ENCODE assay signal across 8 cellular contexts in genomic region chr4:101791189-101791572, GRCh38. TPM values are rescaled to one million over a fixed set of nuclear protein-coding genes. Genes with fewer than 3 reads are reported as not detected.
DNase-seq lines count a peak whose midpoint lies in the region; ATAC-seq and TF ChIP-seq lines count a peak whose summit lies in the region.

No MANE protein-coding gene starts in this region.

- no peak for DNase-seq in AG10803 (ENCODE audit: low read depth)
- DNase-seq in choroid plexus epithelial cell (ENCODE audit: low read depth), result peak; percentile 3
- peak in 1 of 10 donors; percentile 6 for DNase-seq in naive thymus-derived CD8-positive, alpha-beta T cell
- no peak for DNase-seq in RKO (ENCODE audit: low spot score)
- DNase-seq in stimulated activated CD4-positive, alpha-beta T cell treated with anti-CD3 and anti-CD28 coated beads, Interleukin-1b, Interleukin-23, amount 100 ng/mL, for 48 hours, result no peak

- peaks cover 0 to 6% (median 3%) of the 10 kb centered on the region in 3 donors for H3K9me3 Mint-ChIP-seq in IgD-negative memory B cell
- peaks cover 0 to 9% (median 4%) of the 10 kb centered on the region in 9 donors for H3K9me3 Mint-ChIP-seq in naive thymus-derived CD8-positive, alpha-beta T cell

- H3K4me1 Mint-ChIP-seq in IgD-negative memory B cell, result peaks cover 28 to 37% (median 34%) of the 10 kb centered on the region in 3 donors
- H3K4me1 Mint-ChIP-seq in naive thymus-derived CD8-positive, alpha-beta T cell, result peaks cover 2 to 28% (median 8%) of the 10 kb centered on the region in 4 donors

- H3K27me3 Mint-ChIP-seq in IgD-negative memory B cell, result no peaks in the 10 kb centered on the region
- H3K27me3 Mint-ChIP-seq in naive thymus-derived CD8-positive, alpha-beta T cell, result peaks cover 9 to 56% (median 18%) of the 10 kb centered on the region in 5 donors

- H3K4me3 Mint-ChIP-seq in IgD-negative memory B cell, result peak overlapping the region; percentile 87 to 99 (median 95)
- H3K4me3 Mint-ChIP-seq in naive thymus-derived CD8-positive, alpha-beta T cell, result peak overlapping the region; percentile 67 to 89 (median 82)

- POLR2A ChIA-PET in naive thymus-derived CD8-positive, alpha-beta T cell (lab: Charles Lee), result no interaction called here

- TF ChIP-seq CTCF in AG10803 (conservative IDR thresholded peaks at IDR 0.05; ENCODE audit: low read length) (no peak), choroid plexus epithelial cell (conservative IDR thresholded peaks at IDR 0.05; ENCODE audit: low read depth, low read length) (no peak)

- peak overlapping the region; percentile 27 to 98 (median 87) for H3K27ac Mint-ChIP-seq in IgD-negative memory B cell
- H3K27ac Mint-ChIP-seq in naive thymus-derived CD8-positive, alpha-beta T cell, result peak overlapping the region in 4 of 10 donors; percentile 20 to 67 (median 34)

- H3K4me3 ChIP-seq in AG10803 (ENCODE audit: low read length) (peak overlapping the region; percentile 47), choroid plexus epithelial cell (ENCODE audit: low read depth, low read length) (peak overlapping the region; percentile 67)

- ATAC-seq in GM18909 (IDR thresholded peaks at IDR 0.05; ENCODE audit: poor library complexity, unreplicated experiment), result peak; percentile 4
- ATAC-seq in naive thymus-derived CD8-positive, alpha-beta T cell, result peak in 1 of 2 donors; percentile 11
- ATAC-seq in GM21515 (IDR thresholded peaks at IDR 0.05; ENCODE audit: unreplicated experiment), result no peak

- peaks cover 24% of the 10 kb centered on the region for H3K36me3 Mint-ChIP-seq in IgD-negative memory B cell
- H3K36me3 Mint-ChIP-seq in naive thymus-derived CD8-positive, alpha-beta T cell, result peaks cover 0 to 6% (median 5%) of the 10 kb centered on the region in 3 donors

RNA-seq across cellular contexts. Expression of gene BANK1, which starts 0.7 kb away (rescaled TPM):
- polyA plus RNA-seq in IgD-negative memory B cell, result 599 TPM
- 10 to 100 TPM; 10.9 to 13.4 TPM for total RNA-seq in naive thymus-derived CD8-positive, alpha-beta T cell
- under 1 TPM in 2 of 3 donors, not detected in 1; 0.40 to 0.58 TPM for polyA plus RNA-seq in naive thymus-derived CD8-positive, alpha-beta T cell

Comparison
In these comparisons a context has a peak if more than half of its experiments do, and no peak if none do; other contexts are left out.
1. RNA of gene BANK1, which starts 0.7 kb away (polyA plus RNA-seq): 599 TPM in IgD-negative memory B cell (single experiment); 0.40 to 0.58 TPM in naive thymus-derived CD8-positive, alpha-beta T cell; every median in the first group is over 100 times any median in the second.